ENCODE assay signal across 1 cellular context in genomic region chr19:16146112-16146511, GRCh38.
TF ChIP-seq lines count a peak whose summit lies in the region.

No MANE protein-coding gene starts in this region.

TF ChIP-seq in GM12878, 131 proteins besides CTCF, POLR2A, EP300 and RAD21:
- no peak for TF ChIP-seq PAX8 (IDR thresholded peaks at IDR 0.05)
- TF ChIP-seq ZNF24 (IDR thresholded peaks at IDR 0.05): peak; percentile 87; the same call in 1 of the 2 replicates
- no peak for TF ChIP-seq RELB (IDR thresholded peaks at IDR 0.05; ENCODE audit: low read depth)
- TF ChIP-seq POLR2AphosphoS2 (IDR thresholded peaks at IDR 0.05; ENCODE audit: low read depth, low read length): 0 out of 2 replicates have a peak, but pooled peaks have one; percentile 28
